10 cellular contexts compared by ENCODE assay signal in genomic region chr2:238847432-238847801, GRCh38. TPM values are rescaled to one million over a fixed set of nuclear protein-coding genes. Genes with fewer than 3 reads are reported as not detected.
DNase-seq lines count a peak whose midpoint lies in the region; ATAC-seq and TF ChIP-seq lines count a peak whose summit lies in the region.
"Had no signal": no experiment of that assay in that cellular context is flagged by ENCODE, and none has a peak within 500 bp of the region (broad histone marks: within the 10 kb centered on the region; RNA-seq: fewer than 3 reads in every experiment).

No MANE protein-coding gene starts in this region.

- no peak overlapping the region for H3K23ac ChIP-seq in trophoblast cell (ENCODE audit: low read length)

- H2BK120ac ChIP-seq in trophoblast cell (ENCODE audit: insufficient read depth, low read length, poor library complexity), result no peak overlapping the region

- no peak for ATAC-seq in HG02970 (IDR thresholded peaks at IDR 0.05; ENCODE audit: low FRiP score, unreplicated experiment)
- ATAC-seq in activated CD8-positive, alpha-beta memory T cell treated with anti-CD3 and anti-CD28 coated beads, Interleukin-2, amount 10 ng/mL, durations not matched to agents 7 days and 5 days, result no peak

- H3K9ac ChIP-seq in trophoblast cell (ENCODE audit: low read length), result no peak overlapping the region

- TF ChIP-seq POLR2A in breast epithelium (IDR thresholded peaks at IDR 0.05), result no peak

- H3K4me3 Mint-ChIP-seq in activated CD8-positive, alpha-beta memory T cell treated with anti-CD3 and anti-CD28 coated beads, Interleukin-2, amount 10 ng/mL, durations not matched to agents 7 days and 5 days, result no peak overlapping the region
- H3K4me3 Mint-ChIP-seq: activated naive CD4-positive, alpha-beta T cell treated with anti-CD3 and anti-CD28 coated beads, Interleukin-2, amount 50 U/mL, for 24 hours; CD4-positive, CD25-positive, alpha-beta regulatory T cell had no signal

- H2BK5ac ChIP-seq in trophoblast cell (ENCODE audit: low read depth, low read length, poor library complexity), result no peak overlapping the region

- H4K8ac ChIP-seq in trophoblast cell (ENCODE audit: low read depth, low read length), result no peak overlapping the region

- H3K27ac ChIP-seq in breast epithelium, result peak overlapping the region; percentile 79 to 93
- peak overlapping the region; percentile 92 for H3K27ac ChIP-seq in hepatocyte
- no peak overlapping the region for H3K27ac ChIP-seq in trophoblast cell (ENCODE audit: low read depth, low read length)

- H2AFZ ChIP-seq in hepatocyte, result peak overlapping the region; percentile 37
- H2AFZ ChIP-seq in trophoblast cell (ENCODE audit: insufficient read depth, low read length, poor library complexity), result no peak overlapping the region

- no peak overlapping the region for H4K12ac ChIP-seq in trophoblast cell (ENCODE audit: low read depth, low read length)

- no peaks in the 10 kb centered on the region for H3K9me3 Mint-ChIP-seq in activated CD8-positive, alpha-beta memory T cell treated with anti-CD3 and anti-CD28 coated beads, Interleukin-2, amount 10 ng/mL, durations not matched to agents 7 days and 5 days (ENCODE audit: low read depth)
- H3K9me3 Mint-ChIP-seq: activated naive CD4-positive, alpha-beta T cell treated with anti-CD3 and anti-CD28 coated beads, Interleukin-2, amount 50 U/mL, for 24 hours; CD4-positive, CD25-positive, alpha-beta regulatory T cell had no signal

- intact Hi-C loops in breast epithelium (cut with DNase I; ENCODE audit: low total_unique reads), result no loop called here

- no peak overlapping the region for H2AK5ac ChIP-seq in trophoblast cell (ENCODE audit: low read length)

- H3K4me3 ChIP-seq in BJ (ENCODE audit: low read depth, low read length), result peak overlapping the region; percentile 76
- H3K4me3 ChIP-seq in breast epithelium, result peak overlapping the region; percentile 63 to 86 (median 78)
- H3K4me3 ChIP-seq in hepatocyte, result peak overlapping the region; percentile 36
- H3K4me3 ChIP-seq in trophoblast cell (ENCODE audit: low read depth, low read length), result no peak overlapping the region

- no peaks in the 10 kb centered on the region for H3K27me3 ChIP-seq in BJ (ENCODE audit: control insufficient read depth, insufficient read depth, low read length)
- peaks cover 0 to 41% of the 10 kb centered on the region in 2 donors for H3K27me3 ChIP-seq in breast epithelium
- H3K27me3 ChIP-seq in hepatocyte, result peaks cover 79% of the 10 kb centered on the region
- peaks cover 44% of the 10 kb centered on the region for H3K27me3 ChIP-seq in trophoblast cell (ENCODE audit: insufficient read depth, low read length)

- peaks cover 73% of the 10 kb centered on the region for H3K27me3 Mint-ChIP-seq in activated CD8-positive, alpha-beta memory T cell treated with anti-CD3 and anti-CD28 coated beads, Interleukin-2, amount 10 ng/mL, durations not matched to agents 7 days and 5 days

- POLR2A ChIA-PET in BJ (lab: Charles Lee), result interaction anchor here (0.6 to 1.8 kb wide), 6 partner anchors 16 to 186 kb away, joined by 3 to 7 read pairs (median 4); no protein-coding TSS in a partner anchor

- H3K4ac ChIP-seq in trophoblast cell (ENCODE audit: low read depth, low read length), result no peak overlapping the region

- H3K27ac Mint-ChIP-seq in activated CD8-positive, alpha-beta memory T cell treated with anti-CD3 and anti-CD28 coated beads, Interleukin-2, amount 10 ng/mL, durations not matched to agents 7 days and 5 days, result no peak overlapping the region
- H3K27ac Mint-ChIP-seq: activated naive CD4-positive, alpha-beta T cell treated with anti-CD3 and anti-CD28 coated beads, Interleukin-2, amount 50 U/mL, for 24 hours; CD4-positive, CD25-positive, alpha-beta regulatory T cell had no signal

- no peak overlapping the region for H2BK12ac ChIP-seq in trophoblast cell (ENCODE audit: low read length)

- no peak overlapping the region for H3K14ac ChIP-seq in trophoblast cell (ENCODE audit: low read length)

- H3K9me3 ChIP-seq in breast epithelium (no peaks in the 10 kb centered on the region), hepatocyte (ENCODE audit: low read depth) (no peaks in the 10 kb centered on the region), trophoblast cell (ENCODE audit: insufficient read depth, low read depth, low read length) (peaks cover 2% of the 10 kb centered on the region)

- WGBS in hepatocyte (ENCODE audit: low lambda C conversion rate, missing lambda C conversion rate), result 7% methylated on average over 26 of the region's 28 CpGs
- WGBS in trophoblast cell (ENCODE audit: extremely low coverage, insufficient coverage, insufficient read length), result no CpG with 5 or more reads among the region's 28 CpGs

- no peak overlapping the region for H4K91ac ChIP-seq in trophoblast cell (ENCODE audit: low read depth, low read length)

- TF ChIP-seq CTCF in BJ (IDR thresholded peaks at IDR 0.05; ENCODE audit: insufficient read depth, low read depth, low read length), result no peak
- TF ChIP-seq CTCF in breast epithelium (IDR thresholded peaks at IDR 0.05), result no peak
- TF ChIP-seq CTCF in hepatocyte (IDR thresholded peaks at IDR 0.05; ENCODE audit: poor library complexity), result no peak

- no peaks in the 10 kb centered on the region for H3K4me1 ChIP-seq in breast epithelium
- peaks cover 7% of the 10 kb centered on the region for H3K4me1 ChIP-seq in hepatocyte (ENCODE audit: insufficient read depth)
- H3K4me1 ChIP-seq in trophoblast cell (ENCODE audit: control insufficient read depth in 1 of 2, insufficient read depth in 2 of 2, low read length in 2 of 2), result peaks cover 10 to 13% of the 10 kb centered on the region in 2 experiments

- no peaks in the 10 kb centered on the region for H3K36me3 Mint-ChIP-seq in activated CD8-positive, alpha-beta memory T cell treated with anti-CD3 and anti-CD28 coated beads, Interleukin-2, amount 10 ng/mL, durations not matched to agents 7 days and 5 days
- H3K36me3 Mint-ChIP-seq: activated naive CD4-positive, alpha-beta T cell treated with anti-CD3 and anti-CD28 coated beads, Interleukin-2, amount 50 U/mL, for 24 hours; CD4-positive, CD25-positive, alpha-beta regulatory T cell had no signal

- peaks cover 13% of the 10 kb centered on the region for H3K36me3 ChIP-seq in BJ (ENCODE audit: control insufficient read depth, insufficient read depth, low read length)
- no peaks in the 10 kb centered on the region for H3K36me3 ChIP-seq in breast epithelium
- H3K36me3 ChIP-seq in hepatocyte (replicated peaks; ENCODE audit: insufficient read depth, low read depth), result no peaks in the 10 kb centered on the region
- no peaks in the 10 kb centered on the region for H3K36me3 ChIP-seq in trophoblast cell (ENCODE audit: control insufficient read depth in 1 of 2, insufficient read depth in 2 of 2, low read length in 2 of 2)

- H3K4me2 ChIP-seq in hepatocyte (peak overlapping the region; percentile 87), trophoblast cell (ENCODE audit: low read length) (peak overlapping the region; percentile 67)

- no peaks in the 10 kb centered on the region for H3K4me1 Mint-ChIP-seq in activated CD8-positive, alpha-beta memory T cell treated with anti-CD3 and anti-CD28 coated beads, Interleukin-2, amount 10 ng/mL, durations not matched to agents 7 days and 5 days
- H3K4me1 Mint-ChIP-seq: activated naive CD4-positive, alpha-beta T cell treated with anti-CD3 and anti-CD28 coated beads, Interleukin-2, amount 50 U/mL, for 24 hours; CD4-positive, CD25-positive, alpha-beta regulatory T cell had no signal

- no peak overlapping the region for H3K18ac ChIP-seq in trophoblast cell (ENCODE audit: low read length)

- CTCF ChIA-PET in BJ (lab: Yijun Ruan, JAX), result interaction anchor here (0.7 to 8.5 kb wide), 11 partner anchors 10 to 478 kb away, joined by 3 to 84 read pairs (median 4); no protein-coding TSS in a partner anchor
- CTCF ChIA-PET in activated CD8-positive, alpha-beta memory T cell treated with anti-CD3 and anti-CD28 coated beads, Interleukin-2, amount 10 ng/mL, durations not matched to agents 7 days and 5 days (lab: Charles Lee), result no interaction called here

- no peak for DNase-seq in BJ (ENCODE audit: low read depth)
- DNase-seq in breast epithelium (ENCODE audit: low spot score in 2 of 2), result no peak
- no peak for DNase-seq in hepatocyte (ENCODE audit: low spot score)
- no peak for DNase-seq in trophoblast cell
- no peak for DNase-seq in activated CD8-positive, alpha-beta memory T cell treated with anti-CD3 and anti-CD28 coated beads, Interleukin-2, amount 10 ng/mL, durations not matched to agents 7 days and 5 days
- no peak for DNase-seq in H4 (ENCODE audit: low spot score)
- DNase-seq in NCI-H1694 treated with DMSO at 0.1 percent for 48 hours (lab: John Stamatoyannopoulos, UW), result no peak
- DNase-seq: CD4-positive, CD25-positive, alpha-beta regulatory T cell had no signal

- no peaks in the 10 kb centered on the region for H4K20me1 ChIP-seq in hepatocyte (ENCODE audit: insufficient read depth, poor library complexity, severe bottlenecking)

- H3K79me2 ChIP-seq in hepatocyte, result peaks cover 23% of the 10 kb centered on the region
- no peaks in the 10 kb centered on the region for H3K79me2 ChIP-seq in trophoblast cell (ENCODE audit: control insufficient read depth, insufficient read depth, low read length, poor library complexity)

- no peaks in the 10 kb centered on the region for H3K79me1 ChIP-seq in trophoblast cell (ENCODE audit: low read length)

- H3K9me2 ChIP-seq in hepatocyte (replicated peaks; ENCODE audit: insufficient read depth), result no peaks in the 10 kb centered on the region

RNA-seq across cellular contexts. Expression of gene TWIST2, which starts 0.5 kb away (rescaled TPM):
- polyA plus RNA-seq in BJ (2011; rRNA removed) (110 and 127 TPM in 2 replicates), hepatocyte (11.3 and 13.5 TPM in 2 replicates)
- 77.4 and 88.7 TPM in 2 replicates for polyA minus RNA-seq in BJ (2011; rRNA and poly(A)+ RNA removed)
- total RNA-seq in breast epithelium (100 to 1,000 TPM in 2 of 3 donors, 10 to 100 TPM in 1; 38.2 to 200 (median 178) TPM), hepatocyte (19.7 and 21.1 TPM in 2 replicates)
- 26.0 and 27.7 TPM in 2 replicates for polyA plus RNA-seq in trophoblast cell (2013)
- not detected for total RNA-seq in activated CD8-positive, alpha-beta memory T cell treated with anti-CD3 and anti-CD28 coated beads, Interleukin-2, amount 10 ng/mL, durations not matched to agents 7 days and 5 days
- total RNA-seq in H4 (2014; rRNA removed; shearing (Covaris generic)), result 25.6 and 26.8 TPM in 2 replicates
- total RNA-seq: CD4-positive, CD25-positive, alpha-beta regulatory T cell had no signal
- polyA plus RNA-seq: CD4-positive, CD25-positive, alpha-beta regulatory T cell had no signal

Comparison
In these comparisons a context has a peak if more than half of its experiments do, and no peak if none do; other contexts are left out.
1. RNA of gene TWIST2, which starts 0.5 kb away (total RNA-seq): 38.2 to 200 TPM in breast epithelium, 25.6 to 26.8 TPM in H4 and 19.7 to 21.1 TPM in hepatocyte; not detected in activated CD8-positive, alpha-beta memory T cell treated with anti-CD3 and anti-CD28 coated beads, Interleukin-2, amount 10 ng/mL, durations not matched to agents 7 days and 5 days; every median in the first group is over 10 times any median in the second.